In the genomic region with DNA sequence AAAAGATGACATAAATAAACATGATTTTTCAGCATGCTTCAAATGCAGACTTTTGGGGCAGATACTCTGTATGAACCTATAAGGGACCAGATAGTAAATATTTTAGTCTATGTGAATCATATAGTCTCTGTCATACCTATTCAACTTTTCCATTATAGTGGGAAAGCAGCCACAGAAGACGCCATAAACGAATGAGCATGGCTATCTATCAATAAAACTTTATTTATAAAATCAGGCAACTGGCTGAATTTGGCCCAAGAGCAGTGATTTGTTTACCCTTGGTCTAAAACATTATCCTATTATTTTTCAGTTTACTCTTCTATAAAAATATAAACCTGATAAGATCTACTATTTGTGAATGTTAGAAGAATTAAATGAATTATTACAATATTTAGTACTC, we compare ENCODE assay signal across 33 cellular contexts.
"Had no signal": no experiment of that assay in that cellular context is flagged by ENCODE, and none has a peak within 500 bp of the region (broad histone marks: within the 10 kb centered on the region; RNA-seq: fewer than 3 reads in every experiment).

No MANE protein-coding gene starts in this region.

- H3K9me3 ChIP-seq: MG63 had no signal

- H3K36me3 ChIP-seq: MG63 had no signal

- H3K27me3 ChIP-seq: MG63 had no signal

- H3K4me3 ChIP-seq: MG63 had no signal

- DNase-seq: Karpas-422, Kasumi-1, MG63, MM.1S, MV-4-11, NCI-H1048, NCI-H1092, NCI-H1092 treated with DMSO at 0.1 percent for 48 hours, NCI-H1105, NCI-H1105 treated with DMSO at 0.1 percent for 48 hours, NCI-H1417, NCI-H1417 treated with DMSO at 0.1 percent for 48 hours, NCI-H1436, NCI-H1436 treated with DMSO at 0.1 percent for 48 hours, NCI-H146, NCI-H1694, NCI-H1694 treated with DMSO at 0.1 percent for 48 hours, NCI-H187, NCI-H187 treated with DMSO at 0.1 percent for 48 hours, NCI-H1930, NCI-H2029, NCI-H2029 treated with DMSO at 0.1 percent for 48 hours, NCI-H2081, NCI-H2081 treated with DMSO at 0.1 percent for 48 hours, NCI-H2107, NCI-H2171, NCI-H2171 treated with DMSO at 0.1 percent for 48 hours, NCI-H2227 treated with DMSO at 0.1 percent for 48 hours, NCI-H226, NCI-H345, NCI-H446 treated with DMSO at 0.1 percent for 48 hours, NCI-H510A, NCI-H510A treated with DMSO at 0.1 percent for 48 hours had no signal
